In the genomic region with DNA sequence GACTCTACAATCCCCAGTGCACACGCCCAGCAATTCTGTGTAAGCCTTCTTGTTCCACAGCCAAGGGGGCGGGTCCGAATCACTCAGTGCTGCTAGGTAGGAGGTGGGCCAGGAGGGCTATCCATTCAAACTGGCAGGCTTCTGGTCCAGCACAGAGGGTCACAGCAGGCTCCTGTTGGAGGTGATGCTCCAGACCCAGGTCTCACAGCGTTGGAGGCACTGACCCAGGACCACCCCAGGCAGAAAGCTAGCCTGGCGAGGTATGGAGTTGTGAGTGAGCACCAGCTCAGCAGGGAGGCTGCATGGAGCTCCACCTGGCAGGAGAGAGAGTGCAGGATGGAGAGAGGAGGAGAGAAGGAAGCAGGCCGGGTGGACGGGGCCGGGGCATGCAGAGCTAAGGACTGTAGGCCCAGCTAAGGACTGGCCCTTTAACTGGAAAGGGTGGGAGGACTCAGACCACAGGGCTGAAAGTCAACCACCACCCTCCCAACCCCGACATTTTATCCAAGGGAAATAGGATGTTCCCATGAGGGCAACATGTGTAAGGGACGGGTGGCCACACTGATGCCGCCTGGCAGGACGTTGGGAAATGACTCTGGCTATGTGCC, we compare ENCODE assay signal across 20 cellular contexts. TPM values are rescaled to one million over a fixed set of nuclear protein-coding genes. Genes with fewer than 3 reads are reported as not detected.
DNase-seq lines count a peak whose midpoint lies in the region; ATAC-seq and TF ChIP-seq lines count a peak whose summit lies in the region.
"Had no signal": no experiment of that assay in that cellular context is flagged by ENCODE, and none has a peak within 500 bp of the region (broad histone marks: within the 10 kb centered on the region; RNA-seq: fewer than 3 reads in every experiment).

No MANE protein-coding gene starts in this region.

- H3K4me3 ChIP-seq in coronary artery (no peak overlapping the region), upper lobe of right lung (no peak overlapping the region)
- H3K4me3 ChIP-seq in naive thymus-derived CD4-positive, alpha-beta T cell (ENCODE audit: low read length) = no peak overlapping the region

- H3K4me1 Mint-ChIP-seq in naive thymus-derived CD4-positive, alpha-beta T cell = peaks cover 0 to 3% (median 0%) of the 10 kb centered on the region in 7 donors

- TF ChIP-seq CTCF in coronary artery (IDR thresholded peaks at IDR 0.05) (no peak), upper lobe of right lung (IDR thresholded peaks at IDR 0.05) (no peak)

- peak; percentile 22 for ATAC-seq in naive thymus-derived CD4-positive, alpha-beta T cell
- peak; percentile 7 for ATAC-seq in upper lobe of right lung
- no peak for ATAC-seq in Right ventricle myocardium inferior
- ATAC-seq: PC-3 had no signal

- H3K9me3 Mint-ChIP-seq in naive thymus-derived CD4-positive, alpha-beta T cell = no peaks in the 10 kb centered on the region

- no peaks in the 10 kb centered on the region for H3K36me3 ChIP-seq in naive thymus-derived CD4-positive, alpha-beta T cell (ENCODE audit: control insufficient read depth in 2 of 3, insufficient read depth in 3 of 3, low read length in 3 of 3)
- H3K36me3 ChIP-seq in upper lobe of right lung = peaks cover 7% of the 10 kb centered on the region

- no peak overlapping the region for H3K27ac Mint-ChIP-seq in naive thymus-derived CD4-positive, alpha-beta T cell

- H3K4me3 Mint-ChIP-seq in naive thymus-derived CD4-positive, alpha-beta T cell = no peak overlapping the region

- DNase-seq in D341Med (ENCODE audit: low spot score) = peak; percentile 32
- DNase-seq in coronary artery (ENCODE audit: low spot score) = peak; percentile 65
- no peak for DNase-seq in naive thymus-derived CD4-positive, alpha-beta T cell
- DNase-seq in upper lobe of right lung = no peak
- no peak for DNase-seq in nucleus accumbens (lab: John Stamatoyannopoulos, UW)
- DNase-seq in Right ventricle myocardium inferior (ENCODE audit: missing footprints) = no peak
- no peak for DNase-seq in activated CD4-positive, alpha-beta T cell treated with anti-CD3 and anti-CD28 coated beads, Interleukin-2, amount 50 U/mL, for 4 hours
- DNase-seq: Calu3; DMS153; DND-41; Karpas-422; NCI-H1092 treated with DMSO at 0.1 percent for 48 hours; NCI-H1436; NCI-H187 treated with DMSO at 0.1 percent for 48 hours; NCI-H524; NCI-H774; NK-92 treated with Interleukin-12 subunit alpha and Interleukin-12 subunit beta, amount 100 ng/mL, for 24 hours; PC-3; SHP77 had no signal

- no peaks in the 10 kb centered on the region for H3K4me1 ChIP-seq in naive thymus-derived CD4-positive, alpha-beta T cell (ENCODE audit: control insufficient read depth in 2 of 2, insufficient read depth in 2 of 2, low read length in 2 of 2)
- no peaks in the 10 kb centered on the region for H3K4me1 ChIP-seq in upper lobe of right lung

- no peaks in the 10 kb centered on the region for H3K9me3 ChIP-seq in naive thymus-derived CD4-positive, alpha-beta T cell (ENCODE audit: control insufficient read depth in 2 of 3, low read length in 3 of 3)
- H3K9me3 ChIP-seq in upper lobe of right lung = no peaks in the 10 kb centered on the region

- no peaks in the 10 kb centered on the region for H3K27me3 ChIP-seq in naive thymus-derived CD4-positive, alpha-beta T cell (ENCODE audit: control insufficient read depth in 2 of 2, insufficient read depth in 2 of 2, low read length in 2 of 2)
- no peaks in the 10 kb centered on the region for H3K27me3 ChIP-seq in upper lobe of right lung

- no peaks in the 10 kb centered on the region for H3K36me3 Mint-ChIP-seq in naive thymus-derived CD4-positive, alpha-beta T cell

- peaks cover 0 to 11% (median 0%) of the 10 kb centered on the region in 5 donors for H3K27me3 Mint-ChIP-seq in naive thymus-derived CD4-positive, alpha-beta T cell

- POLR2A ChIA-PET in naive thymus-derived CD4-positive, alpha-beta T cell (lab: Charles Lee) = no interaction called here

- H3K27ac ChIP-seq in coronary artery (no peak overlapping the region), upper lobe of right lung (no peak overlapping the region)
- no peak overlapping the region for H3K27ac ChIP-seq in naive thymus-derived CD4-positive, alpha-beta T cell (ENCODE audit: low read depth, low read length)

- CTCF ChIA-PET in naive thymus-derived CD4-positive, alpha-beta T cell (lab: Charles Lee) = no interaction called here

- intact Hi-C loops in naive thymus-derived CD4-positive, alpha-beta T cell (cut with micrococcal nuclease) = loop anchor here in 1 of 2 donors (1.0 kb wide), 1 partner anchor 36 kb away; no protein-coding TSS in a partner anchor
- intact Hi-C loops in upper lobe of right lung (cut with DNase I) (no loop called here), Right ventricle myocardium inferior (cut with DNase I) (no loop called here)

RNA-seq across cellular contexts. Expression of a gene that starts 38.7 kb away (rescaled TPM):
- under 1 TPM in 4 of 5 experiments, not detected in 1; 0.05 to 0.60 (median 0.17) TPM for total RNA-seq in naive thymus-derived CD4-positive, alpha-beta T cell
- polyA plus RNA-seq in naive thymus-derived CD4-positive, alpha-beta T cell = not detected
- 14.5 TPM for total RNA-seq in upper lobe of right lung
- total RNA-seq in Right ventricle myocardium inferior = 3.0 TPM
- total RNA-seq: HT-29 had no signal

Comparison
In these comparisons a context has a peak if more than half of its experiments do, and no peak if none do; other contexts are left out.
1. DNase-seq: peak in D341Med (single experiment) and coronary artery (single experiment); none in naive thymus-derived CD4-positive, alpha-beta T cell (0 of 9), upper lobe of right lung (single experiment), nucleus accumbens (0 of 56), Right ventricle myocardium inferior (single experiment) and activated CD4-positive, alpha-beta T cell treated with anti-CD3 and anti-CD28 coated beads, Interleukin-2, amount 50 U/mL, for 4 hours (0 of 2).